8 cellular contexts compared by ENCODE assay signal in the genomic region with DNA sequence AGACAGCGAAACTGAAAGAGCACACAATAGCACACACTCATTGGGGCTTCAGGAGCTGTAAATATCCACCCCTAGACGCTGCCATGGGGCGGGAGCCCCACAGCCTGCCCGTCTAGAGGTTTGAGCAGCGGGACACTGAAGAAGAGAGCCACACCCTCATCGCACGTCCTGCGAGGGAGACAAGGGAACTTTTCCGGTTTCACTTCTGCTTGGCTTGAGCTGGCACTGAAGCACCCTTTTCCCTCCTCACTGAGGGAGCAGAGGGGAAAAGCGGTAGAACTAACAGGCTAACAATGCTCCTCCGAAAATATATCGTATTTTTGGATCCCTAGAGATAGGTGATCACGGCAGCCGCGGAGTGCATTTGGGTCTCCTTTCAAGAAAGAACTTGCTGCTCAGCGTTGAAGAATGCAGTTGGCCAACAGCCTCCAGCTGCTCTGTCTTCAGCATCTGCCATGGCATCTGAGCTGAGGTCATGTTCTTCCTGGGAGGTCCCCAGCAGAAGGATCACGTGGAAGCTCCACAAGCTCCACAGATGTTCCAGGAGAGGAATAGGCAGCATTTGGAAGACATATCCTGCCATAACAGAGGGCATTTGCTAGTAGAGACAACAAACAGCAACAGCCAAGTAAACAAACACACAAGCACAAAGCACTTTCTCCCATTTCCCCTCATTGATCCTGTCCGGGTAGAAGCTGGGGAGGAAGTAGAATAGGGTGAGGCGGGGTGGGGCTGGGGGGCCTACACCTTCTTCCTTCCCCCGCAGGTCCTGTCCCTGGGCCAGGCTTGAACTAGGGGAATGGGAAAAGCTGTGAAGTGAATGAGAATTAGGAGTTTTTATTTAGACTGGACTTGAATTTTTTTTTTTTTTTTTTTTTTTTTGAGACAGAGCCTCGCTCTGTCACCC. TPM values are rescaled to one million over a fixed set of nuclear protein-coding genes. Genes with fewer than 3 reads are reported as not detected.
DNase-seq lines count a peak whose midpoint lies in the region; ATAC-seq and TF ChIP-seq lines count a peak whose summit lies in the region.

No MANE protein-coding gene starts in this region.

- peaks cover 24% of the 10 kb centered on the region for H3K4me1 Mint-ChIP-seq in activated CD8-positive, alpha-beta T cell treated with anti-CD3 and anti-CD28 coated beads, Interleukin-2, amount 10 ng/mL, durations not matched to agents 7 days and 5 days (ENCODE audit: low read depth)

- peak overlapping the region; percentile 63 for H2AFZ ChIP-seq in MM.1S (ENCODE audit: low read length)

- H3K36me3 ChIP-seq in BLaER1 treated with 17β-estradiol and CSF1 and Interleukin-3, amounts not matched to agents 10 nM and 100 nM: no peaks in the 10 kb centered on the region
- no peaks in the 10 kb centered on the region for H3K36me3 ChIP-seq in MM.1S (replicated peaks; ENCODE audit: insufficient read depth, low read length)

- DNase-seq in MM.1S (peak; percentile 72), germinal center (ENCODE audit: low spot score) (peak; percentile 42), sciatic nerve (ENCODE audit: low spot score) (peak; percentile 80), NCI-H1092 (lab: John Stamatoyannopoulos, UW) (no peak)
- DNase-seq in activated CD8-positive, alpha-beta T cell treated with anti-CD3 and anti-CD28 coated beads, Interleukin-2, amount 10 ng/mL, durations not matched to agents 7 days and 5 days: peak; percentile 38

- POLR2A ChIA-PET in activated CD8-positive, alpha-beta T cell treated with anti-CD3 and anti-CD28 coated beads, Interleukin-2, amount 10 ng/mL, durations not matched to agents 7 days and 5 days (lab: Charles Lee): no interaction called here

- H3K9me3 ChIP-seq in BLaER1 treated with 17β-estradiol and CSF1 and Interleukin-3, amounts not matched to agents 10 nM and 100 nM (replicated peaks in 1 of 11): peaks cover 0 to 5% (median 0%) of the 10 kb centered on the region in 11 experiments; a peak in 1 of 22 replicates
- H3K9me3 ChIP-seq in MM.1S (replicated peaks; ENCODE audit: insufficient read depth, low read length): no peaks in the 10 kb centered on the region

- peak overlapping the region; percentile 77 to 97 (median 89) for H3K4me2 ChIP-seq in BLaER1 treated with 17β-estradiol and CSF1 and Interleukin-3, amounts not matched to agents 10 nM and 100 nM
- H3K4me2 ChIP-seq in MM.1S (ENCODE audit: low read depth, low read length): peak overlapping the region; percentile 71

- H3F3A ChIP-seq in MM.1S (ENCODE audit: insufficient read depth, low read length): peaks cover 7% of the 10 kb centered on the region; the same call in 1 of the 2 replicates

- peak overlapping the region; percentile 58 for H3K4me3 Mint-ChIP-seq in activated CD8-positive, alpha-beta T cell treated with anti-CD3 and anti-CD28 coated beads, Interleukin-2, amount 10 ng/mL, durations not matched to agents 7 days and 5 days

- peak overlapping the region; percentile 42 to 60 (median 51) for H3K4me3 ChIP-seq in BLaER1 treated with 17β-estradiol and CSF1 and Interleukin-3, amounts not matched to agents 10 nM and 100 nM
- peak overlapping the region; percentile 52 for H3K4me3 ChIP-seq in MM.1S (ENCODE audit: low read length)

- CTCF ChIA-PET in activated CD8-positive, alpha-beta T cell treated with anti-CD3 and anti-CD28 coated beads, Interleukin-2, amount 10 ng/mL, durations not matched to agents 7 days and 5 days (lab: Charles Lee): interaction anchor here (0.8 to 1.7 kb wide), 4 partner anchors 10 to 76 kb away, joined by 3 to 4 read pairs (median 3); no protein-coding TSS in a partner anchor

- TF ChIP-seq CTCF in MM.1S (IDR thresholded peaks at IDR 0.05; ENCODE audit: low read length): no peak

- H4K20me1 ChIP-seq in BLaER1 treated with 17β-estradiol and CSF1 and Interleukin-3, amounts not matched to agents 10 nM and 100 nM: no peaks in the 10 kb centered on the region
- H4K20me1 ChIP-seq in MM.1S (ENCODE audit: insufficient read depth, low read length): no peaks in the 10 kb centered on the region

- intact Hi-C loops in sciatic nerve (cut with DNase I): loop anchor here (10.0 kb wide), 1 partner anchor 104 kb away; no protein-coding TSS in a partner anchor

- no peaks in the 10 kb centered on the region for H3K9me2 ChIP-seq in MM.1S (replicated peaks; ENCODE audit: insufficient read depth, low read length)

- peaks cover 40% of the 10 kb centered on the region for H3K27me3 Mint-ChIP-seq in activated CD8-positive, alpha-beta T cell treated with anti-CD3 and anti-CD28 coated beads, Interleukin-2, amount 10 ng/mL, durations not matched to agents 7 days and 5 days (ENCODE audit: low read depth)

- H3K4me1 ChIP-seq in BLaER1 treated with 17β-estradiol and CSF1 and Interleukin-3, amounts not matched to agents 10 nM and 100 nM: peaks cover 22 to 81% (median 47%) of the 10 kb centered on the region in 10 experiments
- peaks cover 16% of the 10 kb centered on the region for H3K4me1 ChIP-seq in MM.1S (ENCODE audit: low read length)

- ATAC-seq in GM19397 (IDR thresholded peaks at IDR 0.05; ENCODE audit: unreplicated experiment) (peak; percentile 68), sciatic nerve (peak; percentile 98), HG02623 (IDR thresholded peaks at IDR 0.05; ENCODE audit: unreplicated experiment) (no peak)
- ATAC-seq in activated CD8-positive, alpha-beta T cell treated with anti-CD3 and anti-CD28 coated beads, Interleukin-2, amount 10 ng/mL, durations not matched to agents 7 days and 5 days: peak; percentile 86

- no peaks in the 10 kb centered on the region for H3K79me2 ChIP-seq in MM.1S (ENCODE audit: low read length)

- H3K9me3 Mint-ChIP-seq in activated CD8-positive, alpha-beta T cell treated with anti-CD3 and anti-CD28 coated beads, Interleukin-2, amount 10 ng/mL, durations not matched to agents 7 days and 5 days (ENCODE audit: insufficient read depth): peaks cover 6% of the 10 kb centered on the region

- H3K27ac Mint-ChIP-seq in activated CD8-positive, alpha-beta T cell treated with anti-CD3 and anti-CD28 coated beads, Interleukin-2, amount 10 ng/mL, durations not matched to agents 7 days and 5 days: peak overlapping the region; percentile 43

- peak overlapping the region; percentile 54 to 83 (median 79); a peak in 21 of 22 replicates for H3K9ac ChIP-seq in BLaER1 treated with 17β-estradiol and CSF1 and Interleukin-3, amounts not matched to agents 10 nM and 100 nM
- peak overlapping the region; percentile 54 for H3K9ac ChIP-seq in MM.1S (ENCODE audit: low read length)

- no peaks in the 10 kb centered on the region for H3K27me3 ChIP-seq in BLaER1 treated with 17β-estradiol and CSF1 and Interleukin-3, amounts not matched to agents 10 nM and 100 nM
- H3K27me3 ChIP-seq in MM.1S (replicated peaks; ENCODE audit: insufficient read depth, low read length): no peaks in the 10 kb centered on the region

- H3K36me3 Mint-ChIP-seq in activated CD8-positive, alpha-beta T cell treated with anti-CD3 and anti-CD28 coated beads, Interleukin-2, amount 10 ng/mL, durations not matched to agents 7 days and 5 days (ENCODE audit: low read depth): peaks cover 5% of the 10 kb centered on the region

- peak overlapping the region; percentile 63 to 94 (median 89) for H3K27ac ChIP-seq in BLaER1 treated with 17β-estradiol and CSF1 and Interleukin-3, amounts not matched to agents 10 nM and 100 nM
- peak overlapping the region; percentile 89 for H3K27ac ChIP-seq in MM.1S (ENCODE audit: low read length)

RNA-seq across cellular contexts. Expression of gene ALOX5AP, which starts 44.8 kb away (rescaled TPM):
- total RNA-seq in activated CD8-positive, alpha-beta T cell treated with anti-CD3 and anti-CD28 coated beads, Interleukin-2, amount 10 ng/mL, durations not matched to agents 7 days and 5 days: 10 to 100 TPM; 71.0 to 75.4 TPM
- 21.8 TPM for total RNA-seq in sciatic nerve
